In the genomic region with DNA sequence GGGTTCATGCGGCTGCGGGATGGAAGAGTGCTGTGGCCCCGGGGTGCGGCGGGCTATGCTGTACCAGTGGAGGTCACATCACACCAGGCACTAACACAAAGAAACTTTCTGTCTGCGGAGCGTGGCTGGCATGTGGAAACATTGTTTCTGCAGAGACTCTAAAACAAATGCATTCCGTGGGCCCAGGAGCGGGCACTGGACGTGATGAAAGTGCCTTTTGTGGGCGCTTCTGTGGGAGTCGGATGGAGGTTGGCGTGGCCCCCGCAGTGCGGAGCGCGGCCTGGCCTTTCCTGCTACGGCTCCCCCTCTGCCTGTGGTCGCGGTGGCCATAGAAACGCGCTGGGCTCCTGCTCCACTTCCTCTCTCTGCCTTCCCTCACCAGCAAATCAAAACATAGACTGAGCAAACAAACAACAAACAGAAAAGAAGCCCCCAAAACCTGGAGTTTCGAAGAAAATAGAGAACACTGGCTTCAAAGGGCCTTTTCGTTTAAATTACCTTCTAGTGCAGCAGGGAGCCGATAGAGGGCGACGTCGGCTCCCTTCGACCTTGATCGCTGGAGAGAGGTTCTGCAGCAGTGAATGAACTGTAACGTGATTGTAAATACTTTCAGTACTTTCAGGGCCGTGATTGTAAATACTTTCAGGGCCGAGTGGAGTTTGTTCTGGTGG, we compare ENCODE assay signal across 8 cellular contexts. TPM values are rescaled to one million over a fixed set of nuclear protein-coding genes. Genes with fewer than 3 reads are reported as not detected.
A peak's percentile ranks its signal among the peaks of the same experiment; 100 is the strongest.
DNase-seq lines count a peak whose midpoint lies in the region; ATAC-seq and TF ChIP-seq lines count a peak whose summit lies in the region.

No MANE protein-coding gene starts in this region.

- H4K20me1 ChIP-seq in GM23338 (replicated peaks; ENCODE audit: insufficient read depth) = no peaks in the 10 kb centered on the region
- H4K20me1 ChIP-seq in Loucy (ENCODE audit: insufficient read depth, low read length, poor library complexity, severe bottlenecking) = no peaks in the 10 kb centered on the region

- ATAC-seq in GM23338 = peak; percentile 79
- ATAC-seq in natural killer cell = peak; percentile 86 to 91 (median 90)

- H3K9me2 ChIP-seq in GM23338 (ENCODE audit: insufficient read depth) (no peaks in the 10 kb centered on the region), Loucy (replicated peaks; ENCODE audit: low read depth, low read length) (no peaks in the 10 kb centered on the region)

- H2AFZ ChIP-seq in GM23338 = no peak overlapping the region
- peak overlapping the region; percentile 70; the same call in 1 of the 2 replicates for H2AFZ ChIP-seq in Loucy (ENCODE audit: low read length)

- H3K36me3 Mint-ChIP-seq in GM23338 (ENCODE audit: low read depth) (peaks cover 13% of the 10 kb centered on the region; the same call in 2 of the 3 replicates), endodermal cell (ENCODE audit: low read depth) (peaks cover 16% of the 10 kb centered on the region), natural killer cell (no peaks in the 10 kb centered on the region)

- intact Hi-C loops in natural killer cell (cut with micrococcal nuclease) = loop anchor here (1.0 kb wide), 1 partner anchor 64 kb away; no protein-coding TSS in a partner anchor
- intact Hi-C loops in thyroid gland (cut with DNase I) = loop anchor here (5.0 kb wide), 1 partner anchor 66 kb away; no protein-coding TSS in a partner anchor

- DNase-seq in GM23338 (ENCODE audit: low spot score) = peak; percentile 88
- DNase-seq in activated CD4-positive, alpha-beta T cell treated with anti-CD3 and anti-CD28 coated beads, Interleukin-2, amount 50 U/mL, for 4 hours = peak; percentile 34 to 36
- peak; percentile 85 for DNase-seq in endodermal cell
- DNase-seq in natural killer cell = peak; percentile 33
- peak; percentile 56 to 66 for DNase-seq in thyroid gland
- DNase-seq in LoVo (ENCODE audit: low spot score) = no peak

- TF ChIP-seq CTCF in GM12873 (IDR thresholded peaks at IDR 0.05; ENCODE audit: insufficient read depth, low read depth, low read length, missing control alignments) (peak; percentile 76), GM23338 (conservative IDR thresholded peaks at IDR 0.05; ENCODE audit: low read depth in 2 of 2) (peak; percentile 76 to 93), Loucy (conservative IDR thresholded peaks at IDR 0.05; ENCODE audit: low read length) (peak; percentile 81), endodermal cell (conservative IDR thresholded peaks at IDR 0.05) (peak; percentile 84), natural killer cell (IDR thresholded peaks at IDR 0.05) (peak; percentile 66), thyroid gland (IDR thresholded peaks at IDR 0.05) (peak; percentile 22 to 85 (median 72))

- H3K36me3 ChIP-seq in GM23338 (ENCODE audit: insufficient read depth) (no peaks in the 10 kb centered on the region), Loucy (ENCODE audit: insufficient read depth, low read length) (no peaks in the 10 kb centered on the region), endodermal cell (ENCODE audit: control insufficient read depth, insufficient read depth, low read length) (peaks cover 52% of the 10 kb centered on the region), thyroid gland (no peaks in the 10 kb centered on the region)

- no peak overlapping the region for H3K4me3 Mint-ChIP-seq in GM23338
- no peak overlapping the region for H3K4me3 Mint-ChIP-seq in endodermal cell
- peak overlapping the region; percentile 90 for H3K4me3 Mint-ChIP-seq in natural killer cell

- TF ChIP-seq POLR2A in thyroid gland (IDR thresholded peaks at IDR 0.05) = no peak

- H3K27ac ChIP-seq in GM23338 (ENCODE audit: low read depth) = no peak overlapping the region
- H3K27ac ChIP-seq in endodermal cell (ENCODE audit: low read depth, low read length) = no peak overlapping the region
- no peak overlapping the region for H3K27ac ChIP-seq in thyroid gland

- no peaks in the 10 kb centered on the region for H3K9me3 ChIP-seq in Loucy (ENCODE audit: insufficient read depth, low read depth, low read length)
- H3K9me3 ChIP-seq in endodermal cell (ENCODE audit: control insufficient read depth, low read length) = no peaks in the 10 kb centered on the region
- H3K9me3 ChIP-seq in thyroid gland = no peaks in the 10 kb centered on the region

- H3K27me3 ChIP-seq in GM23338 (ENCODE audit: insufficient read depth) (no peaks in the 10 kb centered on the region), Loucy (ENCODE audit: insufficient read depth, low read length, poor library complexity, severe bottlenecking) (no peaks in the 10 kb centered on the region), endodermal cell (ENCODE audit: control insufficient read depth, insufficient read depth, low read length, poor library complexity, severe bottlenecking) (peaks cover 30% of the 10 kb centered on the region), thyroid gland (no peaks in the 10 kb centered on the region)

- H3K9me3 Mint-ChIP-seq in GM23338 (no peaks in the 10 kb centered on the region; the same call in 2 of the 3 replicates), endodermal cell (no peaks in the 10 kb centered on the region), natural killer cell (no peaks in the 10 kb centered on the region)

- H3F3A ChIP-seq in GM23338 (replicated peaks; ENCODE audit: low read depth) = no peaks in the 10 kb centered on the region
- no peaks in the 10 kb centered on the region for H3F3A ChIP-seq in Loucy (ENCODE audit: low read depth)

- H3K79me2 ChIP-seq in GM23338 (replicated peaks; ENCODE audit: insufficient read depth) (no peaks in the 10 kb centered on the region), Loucy (ENCODE audit: insufficient read depth, low read length) (no peaks in the 10 kb centered on the region)

- 73 to 74% methylated on average over 23 to 33 of the region's 33 CpGs for WGBS in endodermal cell (ENCODE audit: insufficient coverage in 1 of 2, insufficient read length in 1 of 2), 2 experiments
- WGBS in thyroid gland, 2 donors = 62 to 63% methylated on average over 33 of the region's 33 CpGs

- no peak overlapping the region for H3K9ac ChIP-seq in Loucy (ENCODE audit: low read depth, low read length, poor library complexity, severe bottlenecking)
- no peak overlapping the region for H3K9ac ChIP-seq in endodermal cell (ENCODE audit: extremely low read depth, low read length, poor library complexity, severe bottlenecking)

- H3K27me3 Mint-ChIP-seq in GM23338 (ENCODE audit: insufficient read depth, low read depth, poor library complexity) (peaks cover 8% of the 10 kb centered on the region), endodermal cell (ENCODE audit: insufficient read depth) (peaks cover 24% of the 10 kb centered on the region), natural killer cell (ENCODE audit: low read depth in 2 of 2) (no peaks in the 10 kb centered on the region)

- H3K27ac Mint-ChIP-seq in GM23338 = peak overlapping the region; percentile 87
- H3K27ac Mint-ChIP-seq in endodermal cell = no peak overlapping the region
- H3K27ac Mint-ChIP-seq in natural killer cell = peak overlapping the region; percentile 69 to 86

- H3K4me1 ChIP-seq in GM23338 (ENCODE audit: insufficient read depth) = peaks cover 54% of the 10 kb centered on the region
- H3K4me1 ChIP-seq in Loucy (ENCODE audit: insufficient read depth, low read length, poor library complexity, severe bottlenecking) = no peaks in the 10 kb centered on the region
- H3K4me1 ChIP-seq in endodermal cell (ENCODE audit: control insufficient read depth, insufficient read depth, low read length) = peaks cover 5% of the 10 kb centered on the region
- peaks cover 0 to 3% of the 10 kb centered on the region in 2 donors for H3K4me1 ChIP-seq in thyroid gland

- no peak overlapping the region for H3K4me3 ChIP-seq in GM23338
- H3K4me3 ChIP-seq in Loucy (ENCODE audit: low read length, poor library complexity, severe bottlenecking) = no peak overlapping the region
- no peak overlapping the region for H3K4me3 ChIP-seq in endodermal cell (ENCODE audit: low read length)
- no peak overlapping the region for H3K4me3 ChIP-seq in thyroid gland (replicated peaks in 1 of 3)

- H3K4me2 ChIP-seq in GM23338 (peak overlapping the region; percentile 39; the same call in 1 of the 2 replicates), Loucy (ENCODE audit: low read depth, low read length, poor library complexity, severe bottlenecking) (no peak overlapping the region)

- H3K4me1 Mint-ChIP-seq in GM23338 (peaks cover 64% of the 10 kb centered on the region), endodermal cell (peaks cover 26% of the 10 kb centered on the region), natural killer cell (peaks cover 18 to 19% of the 10 kb centered on the region in 2 donors)

TF ChIP-seq in GM23338, 12 proteins besides CTCF, POLR2A, EP300 and RAD21 (continues in another document):
- TF ChIP-seq POLR2AphosphoS5 (IDR thresholded peaks at IDR 0.05; ENCODE audit: low read depth) (no peak), CREB1 (CRISPR knock-in tag; IDR thresholded peaks at IDR 0.05; ENCODE audit: low read depth) (no peak), ZNF331 (CRISPR knock-in tag; IDR thresholded peaks at IDR 0.05; ENCODE audit: low read depth) (no peak)

RNA-seq across cellular contexts. Expression of gene KIF5C, which starts 51.4 kb away (rescaled TPM):
- total RNA-seq in GM23338 (2014; rRNA removed; shearing (Covaris generic)) = 46.5 and 49.1 TPM in 2 replicates
- polyA plus RNA-seq in GM23338 (2016; fragmentation: Nextera tagmentation; extraction: Ambion mirVana) = 37.8 and 45.0 TPM in 2 replicates
- total RNA-seq in endodermal cell = 10 to 100 TPM; 39.1 to 41.9 TPM
- 47.2 TPM for polyA plus RNA-seq in endodermal cell (2013, experiment 1 of 2)
- polyA plus RNA-seq in endodermal cell (2013, experiment 2 of 2) = 46.5 TPM
- total RNA-seq in natural killer cell = 1 to 10 TPM in 2 of 3 donors, under 1 TPM in 1; 0.42 to 2.7 (median 1.8) TPM
- total RNA-seq in thyroid gland = 1 to 10 TPM; 1.9 to 2.8 (median 2.3) TPM

Comparison
In these comparisons a context has a peak if more than half of its experiments do, and no peak if none do; other contexts are left out.
1. RNA of gene KIF5C, which starts 51.4 kb away (total RNA-seq): 46.5 to 49.1 TPM in GM23338 and 39.1 to 41.9 TPM in endodermal cell; 1.9 to 2.8 TPM in thyroid gland and 0.42 to 2.7 TPM in natural killer cell; every median in the first group is over 10 times any median in the second.
2. Peak in every context shown above with its lines, with median percentiles within 50 percentile points of each other: CTCF ChIP-seq.